8 cellular contexts compared by ENCODE assay signal in the genomic region with DNA sequence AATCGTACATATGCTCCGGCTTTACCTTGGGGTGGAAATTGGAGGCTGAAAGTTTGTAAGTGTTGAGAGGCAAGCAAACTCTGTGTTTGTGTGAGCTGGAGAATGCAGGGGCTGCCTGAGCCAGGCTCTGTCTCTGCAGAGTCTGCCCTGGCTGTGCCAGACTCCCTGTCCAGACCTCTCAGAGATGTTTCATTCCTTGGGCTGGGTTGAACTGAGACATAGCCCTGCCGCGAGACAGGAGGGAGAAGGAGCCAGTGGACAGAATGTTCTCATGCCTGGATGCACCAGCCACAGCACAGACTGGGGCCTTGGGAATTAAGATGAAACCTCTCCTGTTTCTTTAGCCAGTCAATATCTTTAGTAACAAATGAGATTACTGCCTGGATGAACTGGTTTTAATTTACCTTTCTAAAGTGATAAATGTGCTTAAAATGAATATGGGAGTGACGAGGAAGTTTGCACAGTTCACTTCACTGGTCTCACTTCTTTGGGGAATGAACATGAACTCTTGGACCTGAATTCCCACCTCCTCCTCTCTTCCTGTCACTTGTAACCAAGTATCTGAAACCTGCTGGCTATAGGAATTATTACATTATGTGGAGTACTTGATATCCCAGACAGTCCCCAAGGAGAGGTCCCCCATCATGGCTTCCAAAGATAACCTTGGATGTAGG. TPM values are rescaled to one million over a fixed set of nuclear protein-coding genes. Genes with fewer than 3 reads are reported as not detected.
DNase-seq lines count a peak whose midpoint lies in the region; ATAC-seq and TF ChIP-seq lines count a peak whose summit lies in the region.

No MANE protein-coding gene starts in this region.

- no peaks in the 10 kb centered on the region for H3K36me3 ChIP-seq in testis (ENCODE audit: low read depth, missing control alignments)

- H3K27ac Mint-ChIP-seq in T-helper 1 cell treated with Interleukin-12 subunit alpha and Interleukin-12 subunit beta and Interleukin-4 antibody, amounts not matched to agents 30 μg/mL and 1 μg/mL, for 36 hours: peak overlapping the region; percentile 14
- H3K27ac Mint-ChIP-seq in memory B cell: peak overlapping the region; percentile 86

- no peaks in the 10 kb centered on the region for H3K9me3 ChIP-seq in testis

- ATAC-seq in memory B cell (ENCODE audit: low read depth): no peak
- no peak for ATAC-seq in GM19467 (IDR thresholded peaks at IDR 0.05; ENCODE audit: unreplicated experiment)
- no peak for ATAC-seq in GM19023 (IDR thresholded peaks at IDR 0.05; ENCODE audit: unreplicated experiment)

- H3K4me1 Mint-ChIP-seq in T-helper 1 cell treated with Interleukin-12 subunit alpha and Interleukin-12 subunit beta and Interleukin-4 antibody, amounts not matched to agents 30 μg/mL and 1 μg/mL, for 36 hours (ENCODE audit: low read depth): peaks cover 57% of the 10 kb centered on the region
- H3K4me1 Mint-ChIP-seq in memory B cell: peaks cover 63% of the 10 kb centered on the region

- H3K27me3 Mint-ChIP-seq in T-helper 1 cell treated with Interleukin-12 subunit alpha and Interleukin-12 subunit beta and Interleukin-4 antibody, amounts not matched to agents 30 μg/mL and 1 μg/mL, for 36 hours (ENCODE audit: low read depth): no peaks in the 10 kb centered on the region
- no peaks in the 10 kb centered on the region for H3K27me3 Mint-ChIP-seq in memory B cell

- no peaks in the 10 kb centered on the region for H3K9me3 Mint-ChIP-seq in T-helper 1 cell treated with Interleukin-12 subunit alpha and Interleukin-12 subunit beta and Interleukin-4 antibody, amounts not matched to agents 30 μg/mL and 1 μg/mL, for 36 hours
- no peaks in the 10 kb centered on the region for H3K9me3 Mint-ChIP-seq in memory B cell

- H3K27ac ChIP-seq in caudate nucleus (ENCODE audit: low read depth, low read length): peak overlapping the region; percentile 100
- H3K27ac ChIP-seq in testis: peak overlapping the region; percentile 68 to 82

- H3K36me3 Mint-ChIP-seq in T-helper 1 cell treated with Interleukin-12 subunit alpha and Interleukin-12 subunit beta and Interleukin-4 antibody, amounts not matched to agents 30 μg/mL and 1 μg/mL, for 36 hours (ENCODE audit: low read depth): peaks cover 9% of the 10 kb centered on the region
- peaks cover 5% of the 10 kb centered on the region for H3K36me3 Mint-ChIP-seq in memory B cell

- 23 to 47% methylated on average over 4 to 5 of the region's 5 CpGs for WGBS in testis, 2 donors

- DNase-seq in T-helper 1 cell (no peak), caudate nucleus (lab: John Stamatoyannopoulos, UW) (peak in 3 of 61 donors; percentile 19 to 64 (median 20)), memory B cell (ENCODE audit: low spot score in 2 of 2) (no peak), testis (peak; percentile 79), NCI-H2081 treated with DMSO at 0.1 percent for 48 hours (lab: John Stamatoyannopoulos, UW) (no peak)

- peaks cover 79% of the 10 kb centered on the region for H3K4me1 ChIP-seq in testis

- no peak for TF ChIP-seq POLR2A in testis (IDR thresholded peaks at IDR 0.05)

- no peak overlapping the region for H3K4me3 Mint-ChIP-seq in T-helper 1 cell treated with Interleukin-12 subunit alpha and Interleukin-12 subunit beta and Interleukin-4 antibody, amounts not matched to agents 30 μg/mL and 1 μg/mL, for 36 hours
- H3K4me3 Mint-ChIP-seq in memory B cell: peak overlapping the region; percentile 76

- TF ChIP-seq CTCF in testis (IDR thresholded peaks at IDR 0.05): no peak

- intact Hi-C loops in testis (cut with DNase I; ENCODE audit: low total_unique reads): no loop called here

- H3K4me3 ChIP-seq in testis: no peak overlapping the region

- H3K27me3 ChIP-seq in testis: no peaks in the 10 kb centered on the region

RNA-seq across cellular contexts. Expression of gene YPEL2, which starts 40.1 kb away (rescaled TPM):
- 10 to 100 TPM; 39.8 to 48.3 TPM for total RNA-seq in testis
- 20.5 TPM for polyA plus RNA-seq in testis (ENCODE audit: insufficient read depth, low read depth, low replicate concordance)
